ENCODE assay signal across 23 cellular contexts in genomic region chr5:62017092-62017491, GRCh38.
"Had no signal": no experiment of that assay in that cellular context is flagged by ENCODE, and none has a peak within 500 bp of the region (broad histone marks: within the 10 kb centered on the region; RNA-seq: fewer than 3 reads in every experiment).

No MANE protein-coding gene starts in this region.

- H3K79me2 ChIP-seq: hepatocyte, parathyroid adenoma had no signal

- H2AFZ ChIP-seq: hepatocyte, parathyroid adenoma had no signal

- H3K9ac ChIP-seq: parathyroid adenoma had no signal

- H3K27ac ChIP-seq: body of pancreas, colonic mucosa, foreskin keratinocyte, hepatocyte, lower lobe of right lung, neutrophil, parathyroid adenoma, sigmoid colon, spleen, thoracic aorta, upper lobe of left lung, VCaP had no signal

- H3K27me3 ChIP-seq: body of pancreas, colonic mucosa, foreskin keratinocyte, hepatocyte, neutrophil, sigmoid colon, spleen, upper lobe of left lung had no signal

- DNase-seq: activated CD4-positive, CD25-positive, alpha-beta regulatory T cell treated with anti-CD3 and anti-CD28 coated beads, Interleukin-2, amount 50 U/mL, for 72 hours; activated CD8-positive, alpha-beta memory T cell treated with anti-CD3 and anti-CD28 coated beads for 24 hours; activated gamma-delta T cell treated with Interleukin-2 at 50 U/mL for 16 hours; activated T-cell treated with anti-CD3 and anti-CD28 coated beads, Interleukin-2, amount 50 U/mL, for 72 hours; body of pancreas; central memory CD4-positive, alpha-beta T cell; colonic mucosa; foreskin keratinocyte; left cardiac atrium; lower lobe of right lung; sigmoid colon; spleen; stimulated activated CD4-positive, alpha-beta T cell treated with anti-CD3 and anti-CD28 coated beads, Interleukin-4, amount 100 ng/mL, for 4 hours; T-helper 17 cell; upper lobe of left lung had no signal

- H3K9me3 ChIP-seq: body of pancreas, colonic mucosa, lower lobe of right lung, neutrophil, sigmoid colon, spleen, thoracic aorta, upper lobe of left lung had no signal

- H3K4me1 ChIP-seq: body of pancreas, colonic mucosa, foreskin keratinocyte, lower lobe of right lung, parathyroid adenoma, sigmoid colon, spleen, upper lobe of left lung had no signal

- H3K36me3 ChIP-seq: colonic mucosa, lower lobe of right lung, neutrophil, sigmoid colon, spleen, thoracic aorta, upper lobe of left lung had no signal

- H3K4me2 ChIP-seq: hepatocyte had no signal

- ATAC-seq: activated naive CD4-positive, alpha-beta T cell treated with anti-CD3 and anti-CD28 coated beads, Interleukin-2, amount 50 U/mL, for 72 hours; activated T-cell treated with anti-CD3 and anti-CD28 coated beads, Interleukin-2, amount 50 U/mL, for 72 hours; body of pancreas; foreskin keratinocyte; left cardiac atrium; lower lobe of right lung; natural killer cell treated with Interleukin-12 subunit alpha and Interleukin-12 subunit beta and Interleukin-15 and Interleukin-18, amount 100 ng/mL, for 72 hours; stimulated activated memory B cell treated with anti-CD40 and anti-IgM and Interleukin-4, amounts not matched to agents 10 μg/mL and 1 μg/mL and 100 μg/mL, for 72 hours; T-helper 17 cell had no signal

- H3K4me3 ChIP-seq: body of pancreas, colonic mucosa, hepatocyte, lower lobe of right lung, sigmoid colon, spleen, thoracic aorta, upper lobe of left lung had no signal
